In genomic region chr6:33297406-33297955, GRCh38 we compare ENCODE assay signal across 8 cellular contexts. TPM values are rescaled to one million over a fixed set of nuclear protein-coding genes. Genes with fewer than 3 reads are reported as not detected.
DNase-seq lines count a peak whose midpoint lies in the region; ATAC-seq and TF ChIP-seq lines count a peak whose summit lies in the region.

No MANE protein-coding gene starts in this region.

- intact Hi-C loops in activated naive CD4-positive, alpha-beta T cell treated with anti-CD3 and anti-CD28 coated beads for 36 hours (cut with micrococcal nuclease), result no loop called here
- intact Hi-C loops in activated CD4-positive, alpha-beta memory T cell treated with anti-CD3 and anti-CD28 coated beads for 36 hours (cut with micrococcal nuclease), result loop anchor here (5.0 kb wide), 1 partner anchor 95 kb away; the partner anchor contains the start of gene KIFC1
- intact Hi-C loops in heart left ventricle (cut with DNase I), result no loop called here

- H3K9me3 ChIP-seq in heart left ventricle, result no peaks in the 10 kb centered on the region

- no peak for DNase-seq in activated naive CD4-positive, alpha-beta T cell treated with anti-CD3 and anti-CD28 coated beads for 36 hours
- DNase-seq in activated naive CD4-positive, alpha-beta T cell treated with Interleukin-2 at 50 U/mL for 16 hours, result no peak
- DNase-seq in activated CD4-positive, alpha-beta memory T cell treated with anti-CD3 and anti-CD28 coated beads for 36 hours, result no peak
- DNase-seq in heart left ventricle (peak in 1 of 5 donors; percentile 66), retina (peak; percentile 19), NCI-H1105 (lab: John Stamatoyannopoulos, UW) (no peak)
- DNase-seq in activated CD4-positive, alpha-beta T cell treated with anti-CD3 and anti-CD28 coated beads, Interleukin-2, amount 50 U/mL, for 4 hours, result no peak

- CTCF ChIA-PET in activated naive CD4-positive, alpha-beta T cell treated with anti-CD3 and anti-CD28 coated beads for 36 hours (lab: Charles Lee), result interaction anchor here (1.0 kb wide), 1 partner anchor 20 kb away, joined by 4 read pairs; no protein-coding TSS in a partner anchor
- CTCF ChIA-PET in activated CD4-positive, alpha-beta memory T cell treated with anti-CD3 and anti-CD28 coated beads for 36 hours (lab: Charles Lee), result interaction anchor here (1.5 to 4.7 kb wide), 2 partner anchors 20 to 48 kb away, joined by 3 to 31 read pairs; partner anchors contain the start of gene B3GALT4

- peak overlapping the region; percentile 88 to 99 (median 98) for H3K27ac ChIP-seq in heart left ventricle

- H3K4me3 Mint-ChIP-seq in activated naive CD4-positive, alpha-beta T cell treated with anti-CD3 and anti-CD28 coated beads for 36 hours, result peak overlapping the region; percentile 32
- peak overlapping the region; percentile 46 for H3K4me3 Mint-ChIP-seq in activated CD4-positive, alpha-beta memory T cell treated with anti-CD3 and anti-CD28 coated beads for 36 hours

- 19 to 21% (median 20%) methylated on average over 15 to 16 of the region's 16 CpGs for WGBS in heart left ventricle, 4 donors

- TF ChIP-seq POLR2A in heart left ventricle (IDR thresholded peaks at IDR 0.05), result no peak

- ATAC-seq in heart left ventricle (no peak), HG02571 (IDR thresholded peaks at IDR 0.05; ENCODE audit: unreplicated experiment) (no peak)

- H3K27me3 ChIP-seq in heart left ventricle, result no peaks in the 10 kb centered on the region

- no peak overlapping the region for H3K27ac Mint-ChIP-seq in activated naive CD4-positive, alpha-beta T cell treated with anti-CD3 and anti-CD28 coated beads for 36 hours
- H3K27ac Mint-ChIP-seq in activated CD4-positive, alpha-beta memory T cell treated with anti-CD3 and anti-CD28 coated beads for 36 hours, result peak overlapping the region; percentile 54

- TF ChIP-seq CTCF in heart left ventricle (IDR thresholded peaks at IDR 0.05), result no peak

- no peaks in the 10 kb centered on the region for H3K27me3 Mint-ChIP-seq in activated naive CD4-positive, alpha-beta T cell treated with anti-CD3 and anti-CD28 coated beads for 36 hours (ENCODE audit: low read depth)
- H3K27me3 Mint-ChIP-seq in activated CD4-positive, alpha-beta memory T cell treated with anti-CD3 and anti-CD28 coated beads for 36 hours, result no peaks in the 10 kb centered on the region

- peaks cover 22% of the 10 kb centered on the region for H3K36me3 Mint-ChIP-seq in activated naive CD4-positive, alpha-beta T cell treated with anti-CD3 and anti-CD28 coated beads for 36 hours (ENCODE audit: low read depth)
- peaks cover 20% of the 10 kb centered on the region for H3K36me3 Mint-ChIP-seq in activated CD4-positive, alpha-beta memory T cell treated with anti-CD3 and anti-CD28 coated beads for 36 hours

- peaks cover 0 to 65% (median 50%) of the 10 kb centered on the region in 9 donors for H3K36me3 ChIP-seq in heart left ventricle

- POLR2A ChIA-PET in activated CD4-positive, alpha-beta memory T cell treated with anti-CD3 and anti-CD28 coated beads for 36 hours (lab: Charles Lee), result interaction anchor here (0.6 to 3.3 kb wide), 8 partner anchors 8 to 444 kb away, joined by 3 to 30 read pairs (median 4); partner anchors contain the start of genes PFDN6, PSMB9, RPS18 and VPS52

- H3K4me3 ChIP-seq in heart left ventricle, result peak overlapping the region; percentile 63 to 100 (median 84)

- no peaks in the 10 kb centered on the region for H3K9me3 Mint-ChIP-seq in activated naive CD4-positive, alpha-beta T cell treated with anti-CD3 and anti-CD28 coated beads for 36 hours
- no peaks in the 10 kb centered on the region for H3K9me3 Mint-ChIP-seq in activated CD4-positive, alpha-beta memory T cell treated with anti-CD3 and anti-CD28 coated beads for 36 hours

- H3K4me1 ChIP-seq in heart left ventricle, result peaks cover 0 to 36% (median 25%) of the 10 kb centered on the region in 12 donors

- H3K4me1 Mint-ChIP-seq in activated naive CD4-positive, alpha-beta T cell treated with anti-CD3 and anti-CD28 coated beads for 36 hours (ENCODE audit: low read depth), result peaks cover 25% of the 10 kb centered on the region
- H3K4me1 Mint-ChIP-seq in activated CD4-positive, alpha-beta memory T cell treated with anti-CD3 and anti-CD28 coated beads for 36 hours (ENCODE audit: low read depth), result peaks cover 25% of the 10 kb centered on the region

RNA-seq across cellular contexts. Expression of gene RGL2, which starts 1.3 kb away (rescaled TPM):
- 10 to 100 TPM; 23.8 to 27.8 TPM for total RNA-seq in activated naive CD4-positive, alpha-beta T cell treated with anti-CD3 and anti-CD28 coated beads for 36 hours
- total RNA-seq in activated CD4-positive, alpha-beta memory T cell treated with anti-CD3 and anti-CD28 coated beads for 36 hours, result 10 to 100 TPM; 24.6 to 26.0 TPM
- total RNA-seq in heart left ventricle, result 10 to 100 TPM; 39.3 to 61.1 (median 48.4) TPM
- polyA plus RNA-seq in heart left ventricle, result 10 to 100 TPM; 34.9 to 67.8 TPM

RNA-seq across cellular contexts. Expression of gene PFDN6, which starts 8.1 kb away (rescaled TPM):
- total RNA-seq in activated naive CD4-positive, alpha-beta T cell treated with anti-CD3 and anti-CD28 coated beads for 36 hours, result 10 to 100 TPM; 67.9 to 81.3 TPM
- 10 to 100 TPM; 78.5 to 90.9 TPM for total RNA-seq in activated CD4-positive, alpha-beta memory T cell treated with anti-CD3 and anti-CD28 coated beads for 36 hours
- 10 to 100 TPM; 29.2 to 62.2 (median 43.2) TPM for total RNA-seq in heart left ventricle
- polyA plus RNA-seq in heart left ventricle, result 100 to 1,000 TPM; 243 to 287 TPM

RNA-seq across cellular contexts. Expression of gene WDR46, which starts 8.4 kb away (rescaled TPM):
- total RNA-seq in activated naive CD4-positive, alpha-beta T cell treated with anti-CD3 and anti-CD28 coated beads for 36 hours, result 10 to 100 TPM; 42.5 to 42.9 TPM
- total RNA-seq in activated CD4-positive, alpha-beta memory T cell treated with anti-CD3 and anti-CD28 coated beads for 36 hours, result 10 to 100 TPM; 59.4 to 60.7 TPM
- total RNA-seq in heart left ventricle, result 10 to 100 TPM; 12.2 to 39.5 (median 21.4) TPM
- 10 to 100 TPM; 20.8 to 41.0 TPM for polyA plus RNA-seq in heart left ventricle

RNA-seq across cellular contexts. Expression of gene TAPBP, which starts 16.4 kb away (rescaled TPM):
- total RNA-seq in activated naive CD4-positive, alpha-beta T cell treated with anti-CD3 and anti-CD28 coated beads for 36 hours, result 100 to 1,000 TPM; 184 TPM
- total RNA-seq in activated CD4-positive, alpha-beta memory T cell treated with anti-CD3 and anti-CD28 coated beads for 36 hours, result 100 to 1,000 TPM; 202 to 213 TPM
- 100 to 1,000 TPM in 5 of 9 donors, 10 to 100 TPM in 4; 51.6 to 248 (median 107) TPM for total RNA-seq in heart left ventricle
- 10 to 100 TPM; 28.3 to 36.9 TPM for polyA plus RNA-seq in heart left ventricle

RNA-seq across cellular contexts. Expression of gene ZBTB22, which starts 20.1 kb away (rescaled TPM):
- 1 to 10 TPM; 8.8 to 9.0 TPM for total RNA-seq in activated naive CD4-positive, alpha-beta T cell treated with anti-CD3 and anti-CD28 coated beads for 36 hours
- 10 to 100 TPM; 11.0 to 12.1 TPM for total RNA-seq in activated CD4-positive, alpha-beta memory T cell treated with anti-CD3 and anti-CD28 coated beads for 36 hours
- 10 to 100 TPM; 10.9 to 22.1 (median 14.0) TPM for total RNA-seq in heart left ventricle
- 10 to 100 TPM in 1 of 2 donors, 1 to 10 TPM in 1; 7.5 to 15.5 TPM for polyA plus RNA-seq in heart left ventricle
